10 cellular contexts compared by ENCODE assay signal in genomic region chr3:128217702-128218475, GRCh38.
DNase-seq lines count a peak whose midpoint lies in the region; ATAC-seq, FAIRE-seq and TF ChIP-seq lines count a peak whose summit lies in the region.
"Had no signal": no experiment of that assay in that cellular context is flagged by ENCODE, and none has a peak within 500 bp of the region (broad histone marks: within the 10 kb centered on the region; RNA-seq: fewer than 3 reads in every experiment).

No MANE protein-coding gene starts in this region.

- H3K4me3 ChIP-seq in mesodermal cell (ENCODE audit: extremely low read depth, insufficient read depth, low read length, poor library complexity, severe bottlenecking) (no peak overlapping the region), esophagus squamous epithelium (no peak overlapping the region)
- H3K4me3 ChIP-seq: pancreas had no signal

- WGBS in mesodermal cell (ENCODE audit: insufficient coverage in 2 of 2), 2 experiments = 93 to 95% methylated on average over 3 to 4 of the region's 5 CpGs
- 77 to 86% methylated on average over 5 of the region's 5 CpGs for WGBS in esophagus squamous epithelium, 2 donors

- H3K36me3 ChIP-seq in mesodermal cell (ENCODE audit: control insufficient read depth, insufficient read depth, low read length) (no peaks in the 10 kb centered on the region), esophagus squamous epithelium (no peaks in the 10 kb centered on the region)
- H3K36me3 ChIP-seq: pancreas had no signal

- ATAC-seq in HG02610 (IDR thresholded peaks at IDR 0.05; ENCODE audit: unreplicated experiment) (peak; percentile 54), SK-N-SH treated with all-trans-retinoic acid at 6 μM for 48 hours (peak; percentile 95)
- ATAC-seq: pancreas had no signal

- intact Hi-C loops in esophagus squamous epithelium (cut with DNase I) = no loop called here

- peaks cover 8% of the 10 kb centered on the region for H3K9me3 ChIP-seq in mesodermal cell (ENCODE audit: control insufficient read depth, low read length)
- H3K9me3 ChIP-seq in esophagus squamous epithelium = peaks cover 0 to 3% (median 0%) of the 10 kb centered on the region in 3 donors
- H3K9me3 ChIP-seq: pancreas had no signal

- DNase-seq in GM12891 (ENCODE audit: insufficient read length, low spot score) (no peak), esophagus squamous epithelium (lab: John Stamatoyannopoulos, UW) (no peak), NCI-H226 (no peak), ecto neural progenitor cell (ENCODE audit: low spot score) (no peak)
- DNase-seq: activated CD4-positive, alpha-beta T cell treated with anti-CD3 and anti-CD28 coated beads for 1 hour; HCEC 1CT; pancreas had no signal

- H3K27me3 ChIP-seq in esophagus squamous epithelium = no peaks in the 10 kb centered on the region
- H3K27me3 ChIP-seq: pancreas had no signal

- no peak for FAIRE-seq in GM12891 (lab: Jason Lieb, UNC)
- FAIRE-seq: pancreas had no signal

- no peak for TF ChIP-seq CTCF in esophagus squamous epithelium (IDR thresholded peaks at IDR 0.05)

- H3K4me1 ChIP-seq in mesodermal cell (ENCODE audit: control insufficient read depth, insufficient read depth, low read length, poor library complexity, severe bottlenecking) (no peaks in the 10 kb centered on the region), esophagus squamous epithelium (peaks cover 0 to 13% (median 0%) of the 10 kb centered on the region in 3 donors)
- H3K4me1 ChIP-seq: pancreas had no signal

- TF ChIP-seq POLR2A in GM12891 (IDR thresholded peaks at IDR 0.05; ENCODE audit: low read depth, low read length) = no peak
- TF ChIP-seq POLR2A in esophagus squamous epithelium (IDR thresholded peaks at IDR 0.05) = no peak

- H3K27ac ChIP-seq in mesodermal cell (ENCODE audit: low read depth, low read length, severe bottlenecking) (peak overlapping the region; percentile 6), esophagus squamous epithelium (no peak overlapping the region)
- H3K27ac ChIP-seq: pancreas had no signal

TF ChIP-seq in GM12891, 5 proteins besides CTCF, POLR2A, EP300 and RAD21:
- TF ChIP-seq POLR2AphosphoS5 (IDR thresholded peaks at IDR 0.05; ENCODE audit: low read depth, low read length) = no peak
- TF ChIP-seq PAX5 (IDR thresholded peaks at IDR 0.05; ENCODE audit: insufficient read depth, low read length, severe bottlenecking) = peak; percentile 70

TF ChIP-seq in SK-N-SH treated with all-trans-retinoic acid at 6 μM for 48 hours, 23 proteins besides CTCF, POLR2A, EP300 and RAD21:
- TF ChIP-seq CSDC2 (CRISPR knock-in tag; IDR thresholded peaks at IDR 0.05) (no peak), ARNTL (CRISPR knock-in tag; IDR thresholded peaks at IDR 0.05; ENCODE audit: borderline replicate concordance, low read depth) (no peak), ZNF8 (CRISPR knock-in tag; IDR thresholded peaks at IDR 0.05) (no peak), ISL1 (CRISPR knock-in tag; IDR thresholded peaks at IDR 0.05) (peak; percentile 75), ESRRG (CRISPR knock-in tag; IDR thresholded peaks at IDR 0.05) (no peak), TOX (CRISPR knock-in tag; IDR thresholded peaks at IDR 0.05; ENCODE audit: borderline replicate concordance) (no peak), TSHZ2 (CRISPR knock-in tag; IDR thresholded peaks at IDR 0.05) (peak; percentile 76; the same call in 1 of the 2 replicates), BACH2 (CRISPR knock-in tag; IDR thresholded peaks at IDR 0.05; ENCODE audit: borderline replicate concordance) (no peak), ZNF70 (CRISPR knock-in tag; IDR thresholded peaks at IDR 0.05) (no peak), POU6F1 (CRISPR knock-in tag; IDR thresholded peaks at IDR 0.05; ENCODE audit: borderline replicate concordance, low read depth) (no peak), OSR1 (CRISPR knock-in tag; IDR thresholded peaks at IDR 0.05) (no peak), ZC3H10 (CRISPR knock-in tag; IDR thresholded peaks at IDR 0.05) (no peak), PPARA (CRISPR knock-in tag; IDR thresholded peaks at IDR 0.05; ENCODE audit: borderline replicate concordance) (no peak), TCF4 (CRISPR knock-in tag; IDR thresholded peaks at IDR 0.05; ENCODE audit: borderline replicate concordance) (peak; percentile 76; the same call in 1 of the 2 replicates), SNAI2 (CRISPR knock-in tag; IDR thresholded peaks at IDR 0.05) (no peak), ZFP3 (CRISPR knock-in tag; IDR thresholded peaks at IDR 0.05) (no peak), ZNF565 (CRISPR knock-in tag; conservative IDR thresholded peaks at IDR 0.05; ENCODE audit: low read depth) (no peak), ZFP30 (CRISPR knock-in tag; IDR thresholded peaks at IDR 0.05) (no peak), CSRNP3 (CRISPR knock-in tag; IDR thresholded peaks at IDR 0.05) (no peak)
